ENCODE assay signal across 2 cellular contexts in the genomic region with DNA sequence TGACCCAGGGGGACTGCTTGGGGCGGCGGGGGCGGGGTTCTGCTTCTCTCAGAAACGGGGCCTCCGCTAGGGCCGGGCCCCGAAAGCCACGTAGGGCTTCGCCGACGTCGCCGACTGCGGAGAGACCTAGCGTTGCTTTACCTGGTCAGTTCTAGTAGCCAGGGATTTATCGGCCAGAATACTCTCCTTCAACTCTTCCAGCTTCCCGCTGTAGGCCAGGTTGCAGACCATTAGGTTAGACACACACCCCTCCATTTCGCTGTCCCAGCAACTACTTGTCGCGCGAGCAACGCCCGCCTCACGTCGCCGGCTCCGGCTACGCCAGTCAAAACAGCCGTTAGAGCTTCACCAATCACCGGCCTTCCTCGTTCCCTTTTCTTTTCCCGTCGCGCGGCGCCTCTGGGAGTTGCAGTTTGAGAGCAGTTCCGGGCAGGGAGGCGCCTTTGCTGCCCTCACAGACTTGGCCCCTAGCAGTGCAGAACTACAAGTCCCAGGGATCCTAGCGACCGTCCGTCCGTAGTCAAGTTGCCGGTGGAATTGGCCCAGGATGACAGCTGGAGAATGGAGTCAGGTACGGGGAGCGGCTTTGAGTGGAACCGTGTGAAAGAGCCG.
TF ChIP-seq lines count a peak whose summit lies in the region.

A gene with protein sequence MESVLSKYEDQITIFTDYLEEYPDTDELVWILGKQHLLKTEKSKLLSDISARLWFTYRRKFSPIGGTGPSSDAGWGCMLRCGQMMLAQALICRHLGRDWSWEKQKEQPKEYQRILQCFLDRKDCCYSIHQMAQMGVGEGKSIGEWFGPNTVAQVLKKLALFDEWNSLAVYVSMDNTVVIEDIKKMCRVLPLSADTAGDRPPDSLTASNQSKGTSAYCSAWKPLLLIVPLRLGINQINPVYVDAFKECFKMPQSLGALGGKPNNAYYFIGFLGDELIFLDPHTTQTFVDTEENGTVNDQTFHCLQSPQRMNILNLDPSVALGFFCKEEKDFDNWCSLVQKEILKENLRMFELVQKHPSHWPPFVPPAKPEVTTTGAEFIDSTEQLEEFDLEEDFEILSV (plus strand): TSS at position 513 of the 612 bp plus-strand sequence. CDS start 49 bp downstream, at position 562.
Gene PSMD10 (minus strand): TSS at position 277 of the 612 bp plus-strand sequence. CDS start 22 bp downstream, at position 255.

TF ChIP-seq in HCT116, 20 proteins besides CTCF, POLR2A, EP300 and RAD21 (continued from another document):
- TF ChIP-seq, protein P1, sequence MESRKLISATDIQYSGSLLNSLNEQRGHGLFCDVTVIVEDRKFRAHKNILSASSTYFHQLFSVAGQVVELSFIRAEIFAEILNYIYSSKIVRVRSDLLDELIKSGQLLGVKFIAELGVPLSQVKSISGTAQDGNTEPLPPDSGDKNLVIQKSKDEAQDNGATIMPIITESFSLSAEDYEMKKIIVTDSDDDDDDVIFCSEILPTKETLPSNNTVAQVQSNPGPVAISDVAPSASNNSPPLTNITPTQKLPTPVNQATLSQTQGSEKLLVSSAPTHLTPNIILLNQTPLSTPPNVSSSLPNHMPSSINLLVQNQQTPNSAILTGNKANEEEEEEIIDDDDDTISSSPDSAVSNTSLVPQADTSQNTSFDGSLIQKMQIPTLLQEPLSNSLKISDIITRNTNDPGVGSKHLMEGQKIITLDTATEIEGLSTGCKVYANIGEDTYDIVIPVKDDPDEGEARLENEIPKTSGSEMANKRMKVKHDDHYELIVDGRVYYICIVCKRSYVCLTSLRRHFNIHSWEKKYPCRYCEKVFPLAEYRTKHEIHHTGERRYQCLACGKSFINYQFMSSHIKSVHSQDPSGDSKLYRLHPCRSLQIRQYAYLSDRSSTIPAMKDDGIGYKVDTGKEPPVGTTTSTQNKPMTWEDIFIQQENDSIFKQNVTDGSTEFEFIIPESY (IDR thresholded peaks at IDR 0.05; ENCODE audit: extremely low read depth, insufficient replicate concordance, low read length) = peak; percentile 37
- TF ChIP-seq CBX3 (IDR thresholded peaks at IDR 0.05; ENCODE audit: low read depth) (0 out of 2 replicates have a peak, but pooled peaks have one; percentile 56), ELF1 (IDR thresholded peaks at IDR 0.05; ENCODE audit: borderline replicate concordance, low read depth) (peak; percentile 87), MAX (IDR thresholded peaks at IDR 0.05) (peak; percentile 13; the same call in 1 of the 2 replicates), EZH2 (IDR thresholded peaks at IDR 0.05) (no peak), EZH2phosphoT487 (IDR thresholded peaks at IDR 0.05; ENCODE audit: borderline replicate concordance) (no peak), POLR2AphosphoS5 (IDR thresholded peaks at IDR 0.05; ENCODE audit: low read depth, low read length) (peak; percentile 73), CEBPB (IDR thresholded peaks at IDR 0.05; ENCODE audit: low read depth) (no peak), ZNF274 (IDR thresholded peaks at IDR 0.05; ENCODE audit: low read depth, low read length) (no peak), SIN3A (IDR thresholded peaks at IDR 0.05; ENCODE audit: low read depth) (peak; percentile 73), ZFX (IDR thresholded peaks at IDR 0.05) (peak; percentile 78), FOSL1 (IDR thresholded peaks at IDR 0.05; ENCODE audit: low read depth) (no peak), SRF (IDR thresholded peaks at IDR 0.05; ENCODE audit: low read depth) (no peak; the same call in 1 of the 2 replicates), TCF7L2 (IDR thresholded peaks at IDR 0.05; ENCODE audit: borderline replicate concordance, extremely low read depth, insufficient read depth, insufficient read length) (peak; percentile 58), JUND (IDR thresholded peaks at IDR 0.05) (no peak)
- TF ChIP-seq, protein P2, sequence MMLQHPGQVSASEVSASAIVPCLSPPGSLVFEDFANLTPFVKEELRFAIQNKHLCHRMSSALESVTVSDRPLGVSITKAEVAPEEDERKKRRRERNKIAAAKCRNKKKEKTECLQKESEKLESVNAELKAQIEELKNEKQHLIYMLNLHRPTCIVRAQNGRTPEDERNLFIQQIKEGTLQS (IDR thresholded peaks at IDR 0.05) = no peak
- TF ChIP-seq, protein P3, sequence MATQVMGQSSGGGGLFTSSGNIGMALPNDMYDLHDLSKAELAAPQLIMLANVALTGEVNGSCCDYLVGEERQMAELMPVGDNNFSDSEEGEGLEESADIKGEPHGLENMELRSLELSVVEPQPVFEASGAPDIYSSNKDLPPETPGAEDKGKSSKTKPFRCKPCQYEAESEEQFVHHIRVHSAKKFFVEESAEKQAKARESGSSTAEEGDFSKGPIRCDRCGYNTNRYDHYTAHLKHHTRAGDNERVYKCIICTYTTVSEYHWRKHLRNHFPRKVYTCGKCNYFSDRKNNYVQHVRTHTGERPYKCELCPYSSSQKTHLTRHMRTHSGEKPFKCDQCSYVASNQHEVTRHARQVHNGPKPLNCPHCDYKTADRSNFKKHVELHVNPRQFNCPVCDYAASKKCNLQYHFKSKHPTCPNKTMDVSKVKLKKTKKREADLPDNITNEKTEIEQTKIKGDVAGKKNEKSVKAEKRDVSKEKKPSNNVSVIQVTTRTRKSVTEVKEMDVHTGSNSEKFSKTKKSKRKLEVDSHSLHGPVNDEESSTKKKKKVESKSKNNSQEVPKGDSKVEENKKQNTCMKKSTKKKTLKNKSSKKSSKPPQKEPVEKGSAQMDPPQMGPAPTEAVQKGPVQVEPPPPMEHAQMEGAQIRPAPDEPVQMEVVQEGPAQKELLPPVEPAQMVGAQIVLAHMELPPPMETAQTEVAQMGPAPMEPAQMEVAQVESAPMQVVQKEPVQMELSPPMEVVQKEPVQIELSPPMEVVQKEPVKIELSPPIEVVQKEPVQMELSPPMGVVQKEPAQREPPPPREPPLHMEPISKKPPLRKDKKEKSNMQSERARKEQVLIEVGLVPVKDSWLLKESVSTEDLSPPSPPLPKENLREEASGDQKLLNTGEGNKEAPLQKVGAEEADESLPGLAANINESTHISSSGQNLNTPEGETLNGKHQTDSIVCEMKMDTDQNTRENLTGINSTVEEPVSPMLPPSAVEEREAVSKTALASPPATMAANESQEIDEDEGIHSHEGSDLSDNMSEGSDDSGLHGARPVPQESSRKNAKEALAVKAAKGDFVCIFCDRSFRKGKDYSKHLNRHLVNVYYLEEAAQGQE (IDR thresholded peaks at IDR 0.05; ENCODE audit: low read depth) = no peak
TF ChIP-seq in HCT116: peak in this region for 10.

TF ChIP-seq in neural cell, 6 proteins besides CTCF, POLR2A, EP300 and RAD21 (continued from another document):
- TF ChIP-seq, protein P3 (IDR thresholded peaks at IDR 0.05; ENCODE audit: borderline replicate concordance) = no peak
- TF ChIP-seq TAF1 (IDR thresholded peaks at IDR 0.05; ENCODE audit: low read depth) (no peak), SMC3 (conservative IDR thresholded peaks at IDR 0.05; ENCODE audit: poor library complexity) (no peak), POLR2AphosphoS5 (IDR thresholded peaks at IDR 0.05) (peak; percentile 79), EZH2 (IDR thresholded peaks at IDR 0.05; ENCODE audit: borderline replicate concordance, insufficient read depth, low read length, poor library complexity, severe bottlenecking) (no peak)
